In genomic region chr12:114888458-114888857, GRCh38 we compare ENCODE assay signal across 23 cellular contexts.
DNase-seq lines count a peak whose midpoint lies in the region; ATAC-seq and TF ChIP-seq lines count a peak whose summit lies in the region.
"Had no signal": no experiment of that assay in that cellular context is flagged by ENCODE, and none has a peak within 500 bp of the region (broad histone marks: within the 10 kb centered on the region; RNA-seq: fewer than 3 reads in every experiment).

No MANE protein-coding gene starts in this region.

- no peak overlapping the region for H3K4me2 ChIP-seq in OCI-LY7 (ENCODE audit: low read length)

- H3K27me3 Mint-ChIP-seq in nephron (ENCODE audit: low read depth): no peaks in the 10 kb centered on the region
- H3K27me3 Mint-ChIP-seq: activated B cell treated with CpG ODN at 0.5 μM for 24 hours; activated naive CD8-positive, alpha-beta T cell treated with anti-CD3 and anti-CD28 coated beads, Interleukin-2, amount 10 ng/mL, durations not matched to agents 7 days and 5 days; B cell had no signal

- H3K36me3 ChIP-seq in OCI-LY7 (ENCODE audit: insufficient read depth, low read length): no peaks in the 10 kb centered on the region

- WGBS in right cardiac atrium: 12% methylated on average over 1 of the region's 1 CpG

- H4K20me1 ChIP-seq in OCI-LY7 (ENCODE audit: insufficient read depth, low read length): no peaks in the 10 kb centered on the region

- intact Hi-C loops in OCI-LY7 (cut with micrococcal nuclease; ENCODE audit: unreplicated experiment) (no loop called here), right cardiac atrium (cut with DNase I) (no loop called here)

- no peaks in the 10 kb centered on the region for H3K9me3 ChIP-seq in OCI-LY7 (ENCODE audit: low read length)
- no peaks in the 10 kb centered on the region for H3K9me3 ChIP-seq in right cardiac atrium (ENCODE audit: control insufficient read depth, low read length)

- H3K27ac Mint-ChIP-seq in nephron: peak overlapping the region in 2 of 3 experiments; percentile 27 to 48
- H3K27ac Mint-ChIP-seq: activated B cell treated with CpG ODN at 0.5 μM for 24 hours; activated naive CD8-positive, alpha-beta T cell treated with anti-CD3 and anti-CD28 coated beads, Interleukin-2, amount 10 ng/mL, durations not matched to agents 7 days and 5 days; B cell; naive B cell had no signal

- no peak overlapping the region for H3K4me3 Mint-ChIP-seq in nephron
- H3K4me3 Mint-ChIP-seq: activated B cell treated with CpG ODN at 0.5 μM for 24 hours; activated naive CD8-positive, alpha-beta T cell treated with anti-CD3 and anti-CD28 coated beads, Interleukin-2, amount 10 ng/mL, durations not matched to agents 7 days and 5 days; B cell; naive B cell had no signal

- H3K27ac ChIP-seq in OCI-LY7 (ENCODE audit: low read depth, low read length, poor library complexity, severe bottlenecking): no peak overlapping the region
- no peak overlapping the region for H3K27ac ChIP-seq in right cardiac atrium (ENCODE audit: low read length)
- H3K27ac ChIP-seq: parathyroid adenoma, skin epidermis had no signal

- no peak for TF ChIP-seq CTCF in choroid plexus epithelial cell (conservative IDR thresholded peaks at IDR 0.05; ENCODE audit: low read depth, low read length)
- TF ChIP-seq CTCF in nephron (IDR thresholded peaks at IDR 0.05; ENCODE audit: unreplicated experiment in 3 of 3): no peak
- TF ChIP-seq CTCF in OCI-LY7 (conservative IDR thresholded peaks at IDR 0.05; ENCODE audit: low read length): no peak

- POLR2A ChIA-PET in OCI-LY7 (lab: Charles Lee): interaction anchor here (0.6 kb wide), 1 partner anchor 66 kb away, joined by 5 read pairs; no protein-coding TSS in a partner anchor

- no peaks in the 10 kb centered on the region for H3K27me3 ChIP-seq in right cardiac atrium (ENCODE audit: control insufficient read depth, insufficient read depth)

- H3K9me2 ChIP-seq in OCI-LY7 (ENCODE audit: insufficient read depth, low read length): no peaks in the 10 kb centered on the region

- no peak for ATAC-seq in right cardiac atrium
- ATAC-seq: K562, left ventricle myocardium superior had no signal

- H3K9me3 Mint-ChIP-seq in nephron: no peaks in the 10 kb centered on the region
- H3K9me3 Mint-ChIP-seq: activated B cell treated with CpG ODN at 0.5 μM for 24 hours; activated naive CD8-positive, alpha-beta T cell treated with anti-CD3 and anti-CD28 coated beads, Interleukin-2, amount 10 ng/mL, durations not matched to agents 7 days and 5 days had no signal

- H3K4me3 ChIP-seq in choroid plexus epithelial cell (ENCODE audit: low read depth, low read length) (no peak overlapping the region), OCI-LY7 (ENCODE audit: low read depth, low read length, poor library complexity, severe bottlenecking) (no peak overlapping the region), right cardiac atrium (ENCODE audit: low read length) (no peak overlapping the region)
- H3K4me3 ChIP-seq: K562, skin epidermis had no signal

- peaks cover 26% of the 10 kb centered on the region for H3K4me1 Mint-ChIP-seq in nephron
- H3K4me1 Mint-ChIP-seq: activated B cell treated with CpG ODN at 0.5 μM for 24 hours; activated naive CD8-positive, alpha-beta T cell treated with anti-CD3 and anti-CD28 coated beads, Interleukin-2, amount 10 ng/mL, durations not matched to agents 7 days and 5 days; B cell; naive B cell had no signal

- H3K36me3 Mint-ChIP-seq in nephron (ENCODE audit: low read depth): no peaks in the 10 kb centered on the region
- H3K36me3 Mint-ChIP-seq: activated naive CD8-positive, alpha-beta T cell treated with anti-CD3 and anti-CD28 coated beads, Interleukin-2, amount 10 ng/mL, durations not matched to agents 7 days and 5 days; naive B cell had no signal

- no peak overlapping the region for H2AFZ ChIP-seq in OCI-LY7 (ENCODE audit: low read length)
- H2AFZ ChIP-seq: parathyroid adenoma had no signal

- H3K4me1 ChIP-seq in OCI-LY7 (ENCODE audit: insufficient read depth, low read length, poor library complexity, severe bottlenecking) (no peaks in the 10 kb centered on the region), right cardiac atrium (ENCODE audit: control insufficient read depth, insufficient read depth, low read length) (no peaks in the 10 kb centered on the region)
- H3K4me1 ChIP-seq: parathyroid adenoma had no signal

- CTCF ChIA-PET in OCI-LY7 (lab: Charles Lee; ENCODE audit: unreplicated experiment): no interaction called here

- H3K79me2 ChIP-seq in OCI-LY7 (ENCODE audit: insufficient read depth, low read depth, low read length): no peaks in the 10 kb centered on the region
- H3K79me2 ChIP-seq: parathyroid adenoma had no signal

- DNase-seq in ELR (ENCODE audit: low read depth) (peak; percentile 46), LHCN-M2 (ENCODE audit: low read depth) (peak; percentile 60), choroid plexus epithelial cell (ENCODE audit: low read depth) (peak; percentile 55), OCI-LY7 (ENCODE audit: low spot score) (no peak), right cardiac atrium (no peak), NCI-H146 (lab: John Stamatoyannopoulos, UW) (no peak)
- DNase-seq: activated B cell treated with CpG ODN at 0.5 μM for 24 hours; activated naive CD8-positive, alpha-beta T cell treated with anti-CD3 and anti-CD28 coated beads, Interleukin-2, amount 10 ng/mL, durations not matched to agents 7 days and 5 days; Calu3; effector memory CD4-positive, alpha-beta T cell; foreskin melanocyte; GOT3; left ventricle myocardium superior; naive B cell; NCI-H1092 treated with DMSO at 0.1 percent for 48 hours; NCI-H2227 treated with DMSO at 0.1 percent for 48 hours; SIG-M5; T-helper 2 cell had no signal

- BruUV-seq in OCI-LY7 (replicated peaks; lab: Mats Ljungman, UMichigan): no TSS peak

Comparison
In these comparisons a context has a peak if more than half of its experiments do, and no peak if none do; other contexts are left out.
1. DNase-seq: peak in ELR (single experiment), LHCN-M2 (single experiment) and choroid plexus epithelial cell (single experiment); none in OCI-LY7 (single experiment), right cardiac atrium (0 of 3) and NCI-H146 (single experiment).